ENCODE assay signal across 24 cellular contexts in genomic region chr4:18733956-18734872, GRCh38.
DNase-seq lines count a peak whose midpoint lies in the region; ATAC-seq and TF ChIP-seq lines count a peak whose summit lies in the region.
"Had no signal": no experiment of that assay in that cellular context is flagged by ENCODE, and none has a peak within 500 bp of the region (broad histone marks: within the 10 kb centered on the region; RNA-seq: fewer than 3 reads in every experiment).

No MANE protein-coding gene starts in this region.

- no peak for TF ChIP-seq POLR2A in GM18505 (IDR thresholded peaks at IDR 0.05; ENCODE audit: borderline replicate concordance, extremely low read depth, insufficient read depth, insufficient read length)

- DNase-seq in NCI-H2081 treated with DMSO at 0.1 percent for 48 hours (lab: John Stamatoyannopoulos, UW): peak; percentile 72
- DNase-seq in SK-N-DZ (ENCODE audit: low spot score): peak; percentile 84
- no peak for DNase-seq in left ventricle myocardium superior
- no peak for DNase-seq in amygdala (lab: John Stamatoyannopoulos, UW)
- DNase-seq: activated B cell treated with CpG ODN at 0.5 μM for 24 hours; activated CD4-positive, alpha-beta T cell treated with anti-CD3 and anti-CD28 coated beads, Interleukin-2, amount 50 U/mL, for 48 hours; activated CD8-positive, alpha-beta memory T cell treated with anti-CD3 and anti-CD28 coated beads, Interleukin-2, amount 50 U/mL, for 4 hours; activated naive CD4-positive, alpha-beta T cell treated with anti-CD3 and anti-CD28 coated beads, Interleukin-2, amount 50 U/mL, for 16 hours; amniotic stem cell; Calu3; central memory CD4-positive, alpha-beta T cell; EL; gastrocnemius medialis; immature natural killer cell; Karpas-422; left lung; naive thymus-derived CD4-positive, alpha-beta T cell; NCI-H510A treated with DMSO at 0.1 percent for 48 hours; stimulated activated naive CD4-positive, alpha-beta T cell treated with Interleukin-2 at 50 U/mL for 16 hours; T-helper 1 cell had no signal

- intact Hi-C loops in left ventricle myocardium superior (cut with micrococcal nuclease): no loop called here

- ATAC-seq in left ventricle myocardium superior (peak; percentile 96), GM18505 (IDR thresholded peaks at IDR 0.05; ENCODE audit: unreplicated experiment) (no peak), GM18502 (IDR thresholded peaks at IDR 0.05; ENCODE audit: poor library complexity, unreplicated experiment) (no peak)
- ATAC-seq: gastrocnemius medialis; left lung; naive thymus-derived CD4-positive, alpha-beta T cell; Panc1 had no signal

- no peak for TF ChIP-seq RAD21 in Ishikawa (IDR thresholded peaks at IDR 0.05; ENCODE audit: low read depth)

- TF ChIP-seq EP300 in Ishikawa (IDR thresholded peaks at IDR 0.05; ENCODE audit: borderline replicate concordance): peak; percentile 53

TF ChIP-seq in Ishikawa, 13 proteins besides CTCF, POLR2A, EP300 and RAD21:
- TF ChIP-seq MAX (IDR thresholded peaks at IDR 0.05): no peak; the same call in 1 of the 2 replicates
- TF ChIP-seq NFIC (IDR thresholded peaks at IDR 0.05): peak; percentile 77
- peak; percentile 58 for TF ChIP-seq TEAD4 (IDR thresholded peaks at IDR 0.05)
- TF ChIP-seq TCF12 (IDR thresholded peaks at IDR 0.05; ENCODE audit: low read depth): peak; percentile 80

Comparison
In these comparisons a context has a peak if more than half of its experiments do, and no peak if none do; other contexts are left out.
1. DNase-seq: peak in NCI-H2081 treated with DMSO at 0.1 percent for 48 hours (single experiment) and SK-N-DZ (single experiment); none in left ventricle myocardium superior (single experiment) and amygdala (0 of 56).